Comparison of ENCODE assay signal across 22 cellular contexts in the genomic region with DNA sequence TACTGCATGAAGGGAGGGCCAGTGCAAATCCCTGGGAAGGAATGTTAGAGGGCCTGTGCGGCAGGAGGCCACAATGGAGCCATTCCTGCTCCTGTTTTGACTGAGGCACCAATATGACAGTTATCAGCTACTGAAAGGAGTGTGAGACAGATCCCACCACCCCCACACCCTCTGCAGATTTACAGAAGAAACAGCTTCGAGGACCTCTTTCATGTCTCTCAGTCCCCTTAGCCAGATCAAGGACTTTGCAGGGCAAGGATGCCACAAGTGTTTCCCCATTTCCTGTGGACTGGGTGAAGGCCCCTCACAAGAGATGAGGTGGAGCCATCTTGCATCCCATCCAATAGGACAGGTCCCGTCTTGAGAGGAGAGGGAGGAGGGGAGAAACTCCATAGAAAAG. TPM values are rescaled to one million over a fixed set of nuclear protein-coding genes. Genes with fewer than 3 reads are reported as not detected.
DNase-seq lines count a peak whose midpoint lies in the region; ATAC-seq lines count a peak whose summit lies in the region.
"Had no signal": no experiment of that assay in that cellular context is flagged by ENCODE, and none has a peak within 500 bp of the region (broad histone marks: within the 10 kb centered on the region; RNA-seq: fewer than 3 reads in every experiment).

No MANE protein-coding gene starts in this region.

- CTCF ChIA-PET in activated CD4-positive, alpha-beta T cell treated with anti-CD3 and anti-CD28 coated beads for 36 hours (lab: Charles Lee) = interaction anchor here (0.8 to 10.4 kb wide), 10 partner anchors 13 to 76 kb away, joined by 3 to 145 read pairs (median 8); partner anchors contain the start of gene RASGRP1

- POLR2A ChIA-PET in activated CD4-positive, alpha-beta T cell treated with anti-CD3 and anti-CD28 coated beads for 36 hours (lab: Charles Lee) = interaction anchor here (0.8 to 5.7 kb wide), 5 partner anchors 51 to 86 kb away, joined by 5 to 194 read pairs (median 48); partner anchors contain the start of gene RASGRP1

- DNase-seq in activated CD4-positive, alpha-beta T cell treated with anti-CD3 and anti-CD28 coated beads for 36 hours = peak; percentile 40
- DNase-seq in activated CD4-positive, alpha-beta T cell treated with anti-CD3 and anti-CD28 coated beads for 4 hours = no peak
- DNase-seq in stimulated activated naive CD8-positive, alpha-beta T cell treated with anti-CD3 and anti-CD28 coated beads, Interleukin-15, amount 100 ng/mL, for 72 hours = no peak
- no peak for DNase-seq in activated naive CD8-positive, alpha-beta T cell treated with anti-CD3 and anti-CD28 coated beads, Interleukin-2, amount 50 U/mL, for 24 hours
- no peak for DNase-seq in DMS114 treated with DMSO at 0.1 percent for 48 hours (lab: John Stamatoyannopoulos, UW; ENCODE audit: unreplicated experiment)
- no peak for DNase-seq in DMS153 treated with DMSO at 0.1 percent for 48 hours (lab: John Stamatoyannopoulos, UW; ENCODE audit: unreplicated experiment)
- DNase-seq: 8988T; activated gamma-delta T cell; foreskin melanocyte; GF-D8; IMR-90; NCI-H2081; NCI-H226; NCI-H748 treated with DMSO at 0.1 percent for 48 hours; ovary; stimulated activated CD4-positive, alpha-beta T cell treated with anti-CD3 and anti-CD28 coated beads, Interleukin-4, amount 100 ng/mL, for 1 hour; transverse colon had no signal

- H3K27ac Mint-ChIP-seq in activated CD4-positive, alpha-beta T cell treated with anti-CD3 and anti-CD28 coated beads for 36 hours = peak overlapping the region; percentile 96
- peak overlapping the region; percentile 99 for H3K27ac Mint-ChIP-seq in stimulated activated naive CD8-positive, alpha-beta T cell treated with anti-CD3 and anti-CD28 coated beads, Interleukin-15, Interleukin-2, amounts not matched to agents 100 ng/mL and 50 ng/mL, for 24 hours
- H3K27ac Mint-ChIP-seq in stimulated activated naive CD8-positive, alpha-beta T cell treated with anti-CD3 and anti-CD28 coated beads, Interleukin-15, amount 100 ng/mL, for 72 hours = peak overlapping the region in 1 of 2 donors; percentile 85
- peak overlapping the region; percentile 94 for H3K27ac Mint-ChIP-seq in activated naive CD8-positive, alpha-beta T cell treated with anti-CD3 and anti-CD28 coated beads, Interleukin-2, amount 50 U/mL, for 24 hours
- H3K27ac Mint-ChIP-seq: nephron had no signal

- peaks cover 62% of the 10 kb centered on the region for H3K4me1 Mint-ChIP-seq in activated CD4-positive, alpha-beta T cell treated with anti-CD3 and anti-CD28 coated beads for 36 hours
- peaks cover 70% of the 10 kb centered on the region for H3K4me1 Mint-ChIP-seq in stimulated activated naive CD8-positive, alpha-beta T cell treated with anti-CD3 and anti-CD28 coated beads, Interleukin-15, Interleukin-2, amounts not matched to agents 100 ng/mL and 50 ng/mL, for 24 hours (ENCODE audit: low read depth)
- peaks cover 56% of the 10 kb centered on the region for H3K4me1 Mint-ChIP-seq in stimulated activated naive CD8-positive, alpha-beta T cell treated with anti-CD3 and anti-CD28 coated beads, Interleukin-15, amount 100 ng/mL, for 72 hours
- peaks cover 68% of the 10 kb centered on the region for H3K4me1 Mint-ChIP-seq in activated naive CD8-positive, alpha-beta T cell treated with anti-CD3 and anti-CD28 coated beads, Interleukin-2, amount 50 U/mL, for 24 hours

- H3K36me3 Mint-ChIP-seq in activated CD4-positive, alpha-beta T cell treated with anti-CD3 and anti-CD28 coated beads for 36 hours (ENCODE audit: low read depth) = peaks cover 4% of the 10 kb centered on the region
- no peaks in the 10 kb centered on the region for H3K36me3 Mint-ChIP-seq in stimulated activated naive CD8-positive, alpha-beta T cell treated with anti-CD3 and anti-CD28 coated beads, Interleukin-15, Interleukin-2, amounts not matched to agents 100 ng/mL and 50 ng/mL, for 24 hours (ENCODE audit: low read depth)
- H3K36me3 Mint-ChIP-seq in activated naive CD8-positive, alpha-beta T cell treated with anti-CD3 and anti-CD28 coated beads, Interleukin-2, amount 50 U/mL, for 24 hours (ENCODE audit: low read depth) = no peaks in the 10 kb centered on the region

- H3K27me3 Mint-ChIP-seq in activated CD4-positive, alpha-beta T cell treated with anti-CD3 and anti-CD28 coated beads for 36 hours = no peaks in the 10 kb centered on the region
- no peaks in the 10 kb centered on the region for H3K27me3 Mint-ChIP-seq in stimulated activated naive CD8-positive, alpha-beta T cell treated with anti-CD3 and anti-CD28 coated beads, Interleukin-15, Interleukin-2, amounts not matched to agents 100 ng/mL and 50 ng/mL, for 24 hours
- no peaks in the 10 kb centered on the region for H3K27me3 Mint-ChIP-seq in stimulated activated naive CD8-positive, alpha-beta T cell treated with anti-CD3 and anti-CD28 coated beads, Interleukin-15, amount 100 ng/mL, for 72 hours
- H3K27me3 Mint-ChIP-seq in activated naive CD8-positive, alpha-beta T cell treated with anti-CD3 and anti-CD28 coated beads, Interleukin-2, amount 50 U/mL, for 24 hours = no peaks in the 10 kb centered on the region

- no peak overlapping the region for H3K4me3 Mint-ChIP-seq in activated CD4-positive, alpha-beta T cell treated with anti-CD3 and anti-CD28 coated beads for 36 hours
- H3K4me3 Mint-ChIP-seq in stimulated activated naive CD8-positive, alpha-beta T cell treated with anti-CD3 and anti-CD28 coated beads, Interleukin-15, Interleukin-2, amounts not matched to agents 100 ng/mL and 50 ng/mL, for 24 hours = peak overlapping the region; percentile 79
- H3K4me3 Mint-ChIP-seq in stimulated activated naive CD8-positive, alpha-beta T cell treated with anti-CD3 and anti-CD28 coated beads, Interleukin-15, amount 100 ng/mL, for 72 hours = no peak overlapping the region
- peak overlapping the region; percentile 9 for H3K4me3 Mint-ChIP-seq in activated naive CD8-positive, alpha-beta T cell treated with anti-CD3 and anti-CD28 coated beads, Interleukin-2, amount 50 U/mL, for 24 hours
- H3K4me3 Mint-ChIP-seq: nephron had no signal

- intact Hi-C loops in activated CD4-positive, alpha-beta T cell treated with anti-CD3 and anti-CD28 coated beads for 36 hours (cut with DNase I, micrococcal nuclease) = loop anchor here (2.0 to 10.0 kb wide), 5 partner anchors 18 to 1012 kb away; no protein-coding TSS in a partner anchor

- no peak for ATAC-seq in activated CD4-positive, alpha-beta T cell treated with anti-CD3 and anti-CD28 coated beads for 36 hours
- no peak for ATAC-seq in stimulated activated naive CD8-positive, alpha-beta T cell treated with anti-CD3 and anti-CD28 coated beads, Interleukin-15, amount 100 ng/mL, for 72 hours
- no peak for ATAC-seq in activated naive CD8-positive, alpha-beta T cell treated with anti-CD3 and anti-CD28 coated beads, Interleukin-2, amount 50 U/mL, for 24 hours
- no peak for ATAC-seq in HG02610 (IDR thresholded peaks at IDR 0.05; ENCODE audit: unreplicated experiment)
- ATAC-seq: left lobe of liver had no signal

- no peaks in the 10 kb centered on the region for H3K9me3 Mint-ChIP-seq in activated CD4-positive, alpha-beta T cell treated with anti-CD3 and anti-CD28 coated beads for 36 hours (ENCODE audit: low read depth)
- H3K9me3 Mint-ChIP-seq in stimulated activated naive CD8-positive, alpha-beta T cell treated with anti-CD3 and anti-CD28 coated beads, Interleukin-15, Interleukin-2, amounts not matched to agents 100 ng/mL and 50 ng/mL, for 24 hours = no peaks in the 10 kb centered on the region
- H3K9me3 Mint-ChIP-seq in stimulated activated naive CD8-positive, alpha-beta T cell treated with anti-CD3 and anti-CD28 coated beads, Interleukin-15, amount 100 ng/mL, for 72 hours = no peaks in the 10 kb centered on the region
- peaks cover 9% of the 10 kb centered on the region for H3K9me3 Mint-ChIP-seq in activated naive CD8-positive, alpha-beta T cell treated with anti-CD3 and anti-CD28 coated beads, Interleukin-2, amount 50 U/mL, for 24 hours
- H3K9me3 Mint-ChIP-seq: nephron had no signal

RNA-seq across cellular contexts. Expression of gene RASGRP1, which starts 48.5 kb away (rescaled TPM):
- total RNA-seq in activated CD4-positive, alpha-beta T cell treated with anti-CD3 and anti-CD28 coated beads for 36 hours = 100 to 1,000 TPM; 102 to 120 TPM
- total RNA-seq: SJSA1 had no signal

Comparison
In these comparisons a context has a peak if more than half of its experiments do, and no peak if none do; other contexts are left out.
1. H3K4me3 Mint-ChIP-seq: peak in stimulated activated naive CD8-positive, alpha-beta T cell treated with anti-CD3 and anti-CD28 coated beads, Interleukin-15, Interleukin-2, amounts not matched to agents 100 ng/mL and 50 ng/mL, for 24 hours (single experiment) and activated naive CD8-positive, alpha-beta T cell treated with anti-CD3 and anti-CD28 coated beads, Interleukin-2, amount 50 U/mL, for 24 hours (single experiment); none in activated CD4-positive, alpha-beta T cell treated with anti-CD3 and anti-CD28 coated beads for 36 hours (single experiment) and stimulated activated naive CD8-positive, alpha-beta T cell treated with anti-CD3 and anti-CD28 coated beads, Interleukin-15, amount 100 ng/mL, for 72 hours (0 of 2).